22 cellular contexts compared by ENCODE assay signal in genomic region chr16:50763211-50763610, GRCh38. TPM values are rescaled to one million over a fixed set of nuclear protein-coding genes. Genes with fewer than 3 reads are reported as not detected.
A peak's percentile ranks its signal among the peaks of the same experiment; 100 is the strongest.
DNase-seq lines count a peak whose midpoint lies in the region; ATAC-seq and TF ChIP-seq lines count a peak whose summit lies in the region.
"Had no signal": no experiment of that assay in that cellular context is flagged by ENCODE, and none has a peak within 500 bp of the region (broad histone marks: within the 10 kb centered on the region; RNA-seq: fewer than 3 reads in every experiment).

No MANE protein-coding gene starts in this region.

- H3K36me3 ChIP-seq in breast epithelium = peaks cover 5% of the 10 kb centered on the region
- no peaks in the 10 kb centered on the region for H3K36me3 ChIP-seq in SJCRH30
- H3K36me3 ChIP-seq: uterus had no signal

- no peak for ATAC-seq in stimulated activated naive B cell treated with anti-CD40 and anti-IgM and Interleukin-4, amounts not matched to agents 10 μg/mL and 1 μg/mL and 100 μg/mL, for 72 hours (replicated peaks)
- ATAC-seq: effector memory CD8-positive, alpha-beta T cell; HCT116; natural killer cell treated with Interleukin-12 subunit alpha and Interleukin-12 subunit beta and Interleukin-15 and Interleukin-18, amount 100 ng/mL, for 72 hours had no signal

- BruUV-seq in MCF 10A (replicated peaks; lab: Mats Ljungman, UMichigan) = no TSS peak

- TF ChIP-seq POLR2A in breast epithelium (IDR thresholded peaks at IDR 0.05) = no peak

- H3K36me3 Mint-ChIP-seq in MCF 10A (ENCODE audit: insufficient read depth, unreplicated experiment) = peaks cover 52% of the 10 kb centered on the region
- H3K36me3 Mint-ChIP-seq in stimulated activated naive B cell treated with anti-CD40 and anti-IgM and Interleukin-4, amounts not matched to agents 10 μg/mL and 1 μg/mL and 100 μg/mL, for 72 hours = peaks cover 42 to 75% of the 10 kb centered on the region in 2 donors

- H3K4me1 ChIP-seq in breast epithelium = no peaks in the 10 kb centered on the region
- no peaks in the 10 kb centered on the region for H3K4me1 ChIP-seq in SJCRH30
- H3K4me1 ChIP-seq: Caco-2, uterus had no signal

- H3K27me3 ChIP-seq in breast epithelium = no peaks in the 10 kb centered on the region
- H3K27me3 ChIP-seq in SJCRH30 = no peaks in the 10 kb centered on the region
- H3K27me3 ChIP-seq: uterus had no signal

- intact Hi-C loops in MCF 10A (cut with micrococcal nuclease) = no loop called here
- intact Hi-C loops in breast epithelium (cut with DNase I; ENCODE audit: low total_unique reads) = no loop called here

- no peak overlapping the region for H3K4me3 Mint-ChIP-seq in MCF 10A (ENCODE audit: unreplicated experiment)
- no peak overlapping the region for H3K4me3 Mint-ChIP-seq in stimulated activated naive B cell treated with anti-CD40 and anti-IgM and Interleukin-4, amounts not matched to agents 10 μg/mL and 1 μg/mL and 100 μg/mL, for 72 hours
- H3K4me3 Mint-ChIP-seq: natural killer cell treated with Interleukin-12 subunit alpha and Interleukin-12 subunit beta and Interleukin-15 and Interleukin-18, amount 100 ng/mL, for 72 hours had no signal

- H3K9me3 ChIP-seq in breast epithelium = peaks cover 0 to 16% of the 10 kb centered on the region in 2 donors
- H3K9me3 ChIP-seq in SJCRH30 (replicated peaks) = no peaks in the 10 kb centered on the region
- H3K9me3 ChIP-seq: Caco-2 had no signal

- DNase-seq in MCF 10A (ENCODE audit: unreplicated experiment) (peak; percentile 25), breast epithelium (ENCODE audit: low spot score in 2 of 2) (no peak), RPMI7951 (ENCODE audit: low read depth) (peak; percentile 42), epithelial cell of esophagus (ENCODE audit: low read depth) (peak; percentile 95), SJCRH30 (no peak), NCI-H69 (lab: John Stamatoyannopoulos, UW) (no peak), NCI-H510A treated with DMSO at 0.1 percent for 48 hours (lab: John Stamatoyannopoulos, UW) (no peak)
- no peak for DNase-seq in stimulated activated naive B cell treated with anti-CD40 and anti-IgM and Interleukin-4, amounts not matched to agents 10 μg/mL and 1 μg/mL and 100 μg/mL, for 72 hours
- DNase-seq: activated T-cell treated with anti-CD3 and anti-CD28 coated beads for 4 hours; Caco-2; effector memory CD8-positive, alpha-beta T cell; KG1; kidney glomerular epithelial cell; mesendoderm; NCI-H1105; NCI-H526; posterior cingulate gyrus; stimulated activated CD4-positive, alpha-beta T cell treated with anti-CD3 and anti-CD28 coated beads, Interleukin-4, amount 100 ng/mL, for 24 hours; T-helper 9 cell; uterus had no signal

- POLR2A ChIA-PET in MCF 10A (lab: Yijun Ruan, JAX) = interaction anchor here (0.9 kb wide), 1 partner anchor 17 kb away, joined by 3 read pairs; no protein-coding TSS in a partner anchor

- no peak overlapping the region for H3K27ac ChIP-seq in breast epithelium
- H3K27ac ChIP-seq in SJCRH30 = no peak overlapping the region
- H3K27ac ChIP-seq: uterus had no signal

- H3K9me3 Mint-ChIP-seq in MCF 10A (ENCODE audit: unreplicated experiment) = no peaks in the 10 kb centered on the region
- H3K9me3 Mint-ChIP-seq in stimulated activated naive B cell treated with anti-CD40 and anti-IgM and Interleukin-4, amounts not matched to agents 10 μg/mL and 1 μg/mL and 100 μg/mL, for 72 hours = peaks cover 10 to 12% of the 10 kb centered on the region in 2 donors
- H3K9me3 Mint-ChIP-seq: effector memory CD8-positive, alpha-beta T cell had no signal

- no peak for TF ChIP-seq CTCF in MCF 10A (IDR thresholded peaks at IDR 0.05; ENCODE audit: unreplicated experiment)
- no peak for TF ChIP-seq CTCF in breast epithelium (IDR thresholded peaks at IDR 0.05)
- no peak for TF ChIP-seq CTCF in epithelial cell of esophagus (IDR thresholded peaks at IDR 0.05; ENCODE audit: insufficient read depth, low read depth, low read length, missing control alignments)

- H3K4me3 ChIP-seq in breast epithelium (no peak overlapping the region), epithelial cell of esophagus (ENCODE audit: low read length) (no peak overlapping the region), SJCRH30 (no peak overlapping the region)
- H3K4me3 ChIP-seq: uterus had no signal

- no peaks in the 10 kb centered on the region for H3K4me1 Mint-ChIP-seq in MCF 10A (ENCODE audit: insufficient read depth, unreplicated experiment)
- H3K4me1 Mint-ChIP-seq in stimulated activated naive B cell treated with anti-CD40 and anti-IgM and Interleukin-4, amounts not matched to agents 10 μg/mL and 1 μg/mL and 100 μg/mL, for 72 hours = peaks cover 22 to 55% of the 10 kb centered on the region in 2 donors

- CTCF ChIA-PET in MCF 10A (lab: Yijun Ruan, JAX) = no interaction called here

- no peak overlapping the region for H3K27ac Mint-ChIP-seq in MCF 10A (ENCODE audit: low read depth, unreplicated experiment)
- no peak overlapping the region for H3K27ac Mint-ChIP-seq in stimulated activated naive B cell treated with anti-CD40 and anti-IgM and Interleukin-4, amounts not matched to agents 10 μg/mL and 1 μg/mL and 100 μg/mL, for 72 hours
- H3K27ac Mint-ChIP-seq: natural killer cell treated with Interleukin-12 subunit alpha and Interleukin-12 subunit beta and Interleukin-15 and Interleukin-18, amount 100 ng/mL, for 72 hours had no signal

- H3K27me3 Mint-ChIP-seq in MCF 10A (ENCODE audit: insufficient read depth, unreplicated experiment) = no peaks in the 10 kb centered on the region
- H3K27me3 Mint-ChIP-seq in stimulated activated naive B cell treated with anti-CD40 and anti-IgM and Interleukin-4, amounts not matched to agents 10 μg/mL and 1 μg/mL and 100 μg/mL, for 72 hours = no peaks in the 10 kb centered on the region
- H3K27me3 Mint-ChIP-seq: effector memory CD8-positive, alpha-beta T cell; natural killer cell treated with Interleukin-12 subunit alpha and Interleukin-12 subunit beta and Interleukin-15 and Interleukin-18, amount 100 ng/mL, for 72 hours had no signal

RNA-seq across cellular contexts. Expression of gene CYLD, which starts 21.3 kb away (rescaled TPM):
- total RNA-seq in MCF 10A (2022) (53.7 and 69.1 TPM in 2 replicates), breast epithelium (10 to 100 TPM; 40.6 to 62.9 (median 43.4) TPM)
- total RNA-seq in RPMI7951 (2014; rRNA removed; shearing (Covaris generic)) = 39.3 and 39.5 TPM in 2 replicates
- total RNA-seq in SJCRH30 (2014; rRNA removed; shearing (Covaris generic)) = 13.9 and 14.0 TPM in 2 replicates

Comparison
In these comparisons a context has a peak if more than half of its experiments do, and no peak if none do; other contexts are left out.
1. DNase-seq: peak in MCF 10A (single experiment), RPMI7951 (single experiment) and epithelial cell of esophagus (single experiment); none in breast epithelium (0 of 2), SJCRH30 (0 of 2), stimulated activated naive B cell treated with anti-CD40 and anti-IgM and Interleukin-4, amounts not matched to agents 10 μg/mL and 1 μg/mL and 100 μg/mL, for 72 hours (single experiment), NCI-H69 (single experiment) and NCI-H510A treated with DMSO at 0.1 percent for 48 hours (single experiment).